ENCODE assay signal across 14 cellular contexts in the genomic region with DNA sequence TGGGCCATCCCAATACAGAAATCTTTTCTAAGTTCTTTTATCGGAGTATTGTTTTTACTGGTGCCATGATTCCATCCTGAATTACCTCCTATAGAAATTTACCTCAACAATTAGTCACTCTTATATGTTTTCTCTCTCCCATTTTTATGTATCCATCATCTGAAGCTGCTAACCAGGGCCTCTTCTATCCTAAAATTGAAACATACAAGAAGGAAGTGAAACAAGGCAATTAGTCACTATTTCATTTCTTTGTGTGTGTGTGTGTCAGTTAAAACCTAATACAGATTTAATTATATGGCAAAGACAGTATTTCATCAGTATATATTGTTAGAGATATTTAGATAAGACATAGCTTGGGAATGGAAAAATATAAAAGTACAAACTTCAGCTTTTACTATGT.
A peak's percentile ranks its signal among the peaks of the same experiment; 100 is the strongest.
DNase-seq lines count a peak whose midpoint lies in the region; ATAC-seq, FAIRE-seq and TF ChIP-seq lines count a peak whose summit lies in the region.
"Had no signal": no experiment of that assay in that cellular context is flagged by ENCODE, and none has a peak within 500 bp of the region (broad histone marks: within the 10 kb centered on the region; RNA-seq: fewer than 3 reads in every experiment).

No MANE protein-coding gene starts in this region.

- intact Hi-C loops in GM12878 (cut with micrococcal nuclease; ENCODE audit: unreplicated experiment) = loop anchor here (5.0 to 10.0 kb wide), 3 partner anchors 135 to 345 kb away; no protein-coding TSS in a partner anchor

- H3K4me2 ChIP-seq in GM12878 (ENCODE audit: control insufficient read depth, insufficient read depth) = peak overlapping the region; percentile 35; the same call in 1 of the 2 replicates

- TF ChIP-seq EP300 in GM12878 (IDR thresholded peaks at IDR 0.05; ENCODE audit: borderline replicate concordance in 1 of 2, control insufficient read depth in 1 of 2, low read depth in 2 of 2, low read length in 2 of 2) = peak; percentile 52 to 83

- H3K9ac ChIP-seq in GM12878 (ENCODE audit: control insufficient read depth, insufficient read depth, low read length) = no peak overlapping the region

- no peak overlapping the region for H3K27ac ChIP-seq in GM12878 (ENCODE audit: control insufficient read depth, insufficient read depth)
- H3K27ac ChIP-seq: esophagus muscularis mucosa, neutrophil had no signal

- no peaks in the 10 kb centered on the region for H3K79me2 ChIP-seq in GM12878 (ENCODE audit: control insufficient read depth, insufficient read depth, low read length)

- CTCF ChIA-PET in GM12878 (lab: Yijun Ruan, JAX) = interaction anchor here (1.0 to 1.5 kb wide), 4 partner anchors 10 to 24 kb away, joined by 3 to 4 read pairs (median 4); no protein-coding TSS in a partner anchor

- in situ Hi-C loops in GM12878 (cut with MboI) = no loop called here

- no peaks in the 10 kb centered on the region for H3K9me3 ChIP-seq in GM12878 (replicated peaks; ENCODE audit: control insufficient read depth, insufficient read depth, low read length)
- H3K9me3 ChIP-seq: esophagus muscularis mucosa, neutrophil had no signal

- peak; percentile 61 for FAIRE-seq in GM12878 (lab: Jason Lieb, UNC)
- FAIRE-seq: bronchial epithelial cell had no signal

- H3K27me3 ChIP-seq in GM12878 (replicated peaks in 1 of 2; ENCODE audit: control insufficient read depth in 2 of 2, insufficient read depth in 2 of 2, low read length in 1 of 2) = no peaks in the 10 kb centered on the region
- H3K27me3 ChIP-seq: esophagus muscularis mucosa, neutrophil had no signal

- RAD21 ChIA-PET in GM12878 (lab: Charles Lee; ENCODE audit: unreplicated experiment) = interaction anchor here (1.2 to 2.4 kb wide), 7 partner anchors 10 to 152 kb away, joined by 3 to 14 read pairs (median 9); no protein-coding TSS in a partner anchor

- WGBS in GM12878 (ENCODE audit: insufficient coverage, insufficient replicate concordance, low lambda C conversion rate, missing lambda C conversion rate) = 0% methylated on average over 1 of the region's 1 CpG

- H3K36me3 ChIP-seq in GM12878 (ENCODE audit: control insufficient read depth in 2 of 2, insufficient read depth in 2 of 2, low read length in 1 of 2) = no peaks in the 10 kb centered on the region
- H3K36me3 ChIP-seq: esophagus muscularis mucosa, neutrophil had no signal

- ATAC-seq in GM18873 (IDR thresholded peaks at IDR 0.05; ENCODE audit: low FRiP score, unreplicated experiment) = peak; percentile 52
- peak; percentile 45 for ATAC-seq in GM21717 (IDR thresholded peaks at IDR 0.05; ENCODE audit: unreplicated experiment)
- ATAC-seq in HG03280 (IDR thresholded peaks at IDR 0.05; ENCODE audit: unreplicated experiment) = peak; percentile 56
- peak; percentile 82 for ATAC-seq in GM12878
- ATAC-seq in left lobe of liver = no peak

- POLR2A ChIA-PET in GM12878 (lab: Charles Lee) = interaction anchor here (0.6 to 1.3 kb wide), 2 partner anchors 11 to 54 kb away, joined by 4 read pairs; no protein-coding TSS in a partner anchor

- no peaks in the 10 kb centered on the region for H4K20me1 ChIP-seq in GM12878 (ENCODE audit: control insufficient read depth, insufficient read depth)

- H3K4me1 ChIP-seq in GM12878 (ENCODE audit: control insufficient read depth, insufficient read depth, low read length) = peaks cover 23% of the 10 kb centered on the region
- H3K4me1 ChIP-seq: esophagus muscularis mucosa had no signal

- SMC1A ChIA-PET in GM12878 (lab: Charles Lee; ENCODE audit: uncharacterized antibody, unreplicated experiment) = interaction anchor here (0.6 to 4.3 kb wide), 14 partner anchors 10 to 253 kb away, joined by 3 to 21 read pairs (median 4); no protein-coding TSS in a partner anchor

- TF ChIP-seq CTCF in GM12878 (IDR thresholded peaks at IDR 0.05 in 2 of 3, conservative IDR thresholded peaks at IDR 0.05 in 1 of 3; ENCODE audit: control insufficient read depth in 2 of 3, extremely low read depth in 1 of 3, insufficient read depth in 1 of 3, low read depth in 3 of 3, low read length in 3 of 3) = no peak

- no peak for TF ChIP-seq RAD21 in GM12878 (IDR thresholded peaks at IDR 0.05; ENCODE audit: insufficient read depth, low read depth, low read length)

- no peak overlapping the region for H3K4me3 ChIP-seq in GM12878
- H3K4me3 ChIP-seq: esophagus muscularis mucosa had no signal

- DNase-seq in GM12878 (ENCODE audit: low read depth, low spot score) (no peak), left lobe of liver (ENCODE audit: low spot score) (no peak), activated gamma-delta T cell (lab: John Stamatoyannopoulos, UW) (no peak), DMS153 treated with DMSO at 0.1 percent for 48 hours (lab: John Stamatoyannopoulos, UW; ENCODE audit: unreplicated experiment) (no peak)
- DNase-seq: activated CD8-positive, alpha-beta memory T cell treated with anti-CD3 and anti-CD28 coated beads, Interleukin-2, amount 50 U/mL, for 48 hours; DMS79 treated with DMSO at 0.1 percent for 48 hours; islet precursor cell; stimulated activated CD4-positive, alpha-beta T cell treated with anti-CD3 and anti-CD28 coated beads, Interleukin-1b, Interleukin-23, amount 100 ng/mL, for 48 hours had no signal

- H2AFZ ChIP-seq in GM12878 (ENCODE audit: control insufficient read depth, low read depth, low read length) = no peak overlapping the region

- no peak for TF ChIP-seq POLR2A in GM12878 (IDR thresholded peaks at IDR 0.05; ENCODE audit: low read depth, low read length)

- no TSS peak for BruUV-seq in GM12878 (replicated peaks; lab: Mats Ljungman, UMichigan)

TF ChIP-seq in GM12878, 131 proteins besides CTCF, POLR2A, EP300 and RAD21 (continues in another document):
- TF ChIP-seq DPF2 (IDR thresholded peaks at IDR 0.05) (peak; percentile 79), SPI1 (IDR thresholded peaks at IDR 0.05; ENCODE audit: borderline replicate concordance, insufficient read depth, low read depth, low read length) (peak; percentile 95), MYB (IDR thresholded peaks at IDR 0.05; ENCODE audit: borderline replicate concordance, low read depth, low read length) (no peak), NR2C2 (IDR thresholded peaks at IDR 0.05; ENCODE audit: borderline replicate concordance, control insufficient read depth, insufficient read length, low read depth) (no peak), RELB (IDR thresholded peaks at IDR 0.05; ENCODE audit: low read depth) (peak; percentile 49; the same call in 1 of the 2 replicates), ZNF24 (IDR thresholded peaks at IDR 0.05) (peak; percentile 24; the same call in 1 of the 2 replicates), CBX5 (IDR thresholded peaks at IDR 0.05; ENCODE audit: low read depth) (0 out of 2 replicates have a peak, but pooled peaks have one; percentile 83), SKIL (IDR thresholded peaks at IDR 0.05; ENCODE audit: low read depth, poor library complexity, severe bottlenecking) (peak; percentile 13)
